ENCODE assay signal across 8 cellular contexts in the genomic region with DNA sequence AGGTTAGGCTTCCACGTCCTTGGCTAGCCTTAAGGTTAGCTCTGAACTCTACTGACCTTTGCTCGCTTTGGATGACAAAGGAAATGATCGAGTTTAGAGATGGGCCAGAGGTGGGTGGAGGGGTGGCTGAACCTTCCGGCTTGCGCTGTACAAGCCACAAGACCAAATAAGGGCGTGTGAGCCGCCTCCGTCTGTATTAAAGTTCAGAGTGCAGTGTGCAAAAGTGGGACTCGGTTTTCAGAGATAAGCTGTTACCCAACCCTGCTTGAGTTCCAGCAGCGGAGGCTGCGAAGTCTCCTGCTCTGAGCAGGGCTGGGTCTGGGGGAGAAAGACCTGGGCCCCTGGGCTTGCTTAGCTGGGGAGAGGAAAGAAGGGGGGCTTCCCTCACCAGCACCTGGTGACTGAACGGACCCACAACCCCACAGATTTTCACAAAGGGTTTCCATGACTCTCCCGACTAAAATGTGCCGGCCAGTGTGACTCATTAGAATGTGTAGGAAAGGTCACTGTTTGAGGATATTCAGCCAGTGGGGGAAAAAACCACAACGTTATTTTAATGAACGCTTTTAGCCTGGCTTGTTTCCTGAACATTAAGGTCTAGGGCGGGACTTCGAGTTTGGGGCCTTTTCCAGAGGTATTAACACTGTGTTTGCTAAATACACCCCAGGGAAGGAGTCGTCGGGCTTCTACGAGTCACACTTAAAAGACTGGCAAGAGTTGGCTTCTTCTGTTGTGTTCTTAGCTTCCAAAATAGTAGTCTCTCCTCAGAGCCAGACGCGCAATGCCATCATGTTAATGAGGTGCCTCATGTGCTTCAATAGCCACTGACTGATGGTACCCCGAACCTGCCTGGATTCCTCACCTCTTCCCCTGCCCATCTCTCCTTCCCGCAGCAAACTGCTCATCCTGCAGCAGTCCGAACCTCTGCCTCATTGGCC.
DNase-seq lines count a peak whose midpoint lies in the region; ATAC-seq and TF ChIP-seq lines count a peak whose summit lies in the region.

No MANE protein-coding gene starts in this region.

- H3K9me3 ChIP-seq in aorta (ENCODE audit: control insufficient read depth, low read length): no peaks in the 10 kb centered on the region

- 1 to 2% methylated on average over 26 of the region's 26 CpGs for WGBS in aorta, 2 donors

- no peaks in the 10 kb centered on the region for H3K36me3 ChIP-seq in aorta (ENCODE audit: control insufficient read depth in 1 of 2, insufficient read depth in 2 of 2, low read length in 1 of 2)

- ATAC-seq in HG03354 (IDR thresholded peaks at IDR 0.05; ENCODE audit: poor library complexity, severe bottlenecking, unreplicated experiment) (peak; percentile 88), SK-N-SH treated with all-trans-retinoic acid at 6 μM for 48 hours (peak; percentile 82), left cardiac atrium (peak; percentile 94), aorta (ENCODE audit: low FRiP score) (peak; percentile 94)

- peak overlapping the region; percentile 99 to 100 for H3K27ac ChIP-seq in aorta (ENCODE audit: low read depth in 1 of 2, low read length in 2 of 2)

- peak; percentile 89 for TF ChIP-seq POLR2A in GM19193 (IDR thresholded peaks at IDR 0.05; ENCODE audit: extremely low read depth, insufficient read depth, insufficient read length)

- intact Hi-C loops in left cardiac atrium (cut with DNase I) (no loop called here), aorta (cut with DNase I) (loop anchor here (2.0 to 10.0 kb wide), 4 partner anchors 66 to 129 kb away; partner anchors contain the start of genes NCOR1 (in 2 of the 2), CENPV (in 1 of the 2), PIGL (in 1 of the 2) and TRPV2 (in 1 of the 2))

- H3K4me3 ChIP-seq in aorta (ENCODE audit: low read length in 2 of 2): peak overlapping the region in 1 of 2 donors; percentile 1

- no peaks in the 10 kb centered on the region for H3K27me3 ChIP-seq in aorta (ENCODE audit: control insufficient read depth in 1 of 2, insufficient read depth in 2 of 2, low read length in 1 of 2)

- H3K4me1 ChIP-seq in aorta (ENCODE audit: control insufficient read depth in 1 of 2, insufficient read depth in 2 of 2, low read length in 2 of 2): no peaks in the 10 kb centered on the region

- peak; percentile 92 for DNase-seq in AG08395 (ENCODE audit: low spot score)
- DNase-seq in activated naive CD8-positive, alpha-beta T cell treated with anti-CD3 and anti-CD28 coated beads, Interleukin-2, amount 50 U/mL, for 16 hours (ENCODE audit: low read depth, low spot score): peak; percentile 19
- peak; percentile 90 for DNase-seq in left cardiac atrium
- peak; percentile 14 for DNase-seq in retina
- DNase-seq in aorta: peak; percentile 92

TF ChIP-seq in SK-N-SH treated with all-trans-retinoic acid at 6 μM for 48 hours, 23 proteins besides CTCF, POLR2A, EP300 and RAD21:
- TF ChIP-seq ZFP3 (CRISPR knock-in tag; IDR thresholded peaks at IDR 0.05): no peak
- TF ChIP-seq CSDC2 (CRISPR knock-in tag; IDR thresholded peaks at IDR 0.05): no peak; the same call in 1 of the 2 replicates
- no peak for TF ChIP-seq GLIS3 (CRISPR knock-in tag; IDR thresholded peaks at IDR 0.05)
- no peak for TF ChIP-seq ZNF8 (CRISPR knock-in tag; IDR thresholded peaks at IDR 0.05)
- no peak for TF ChIP-seq CSRNP3 (CRISPR knock-in tag; IDR thresholded peaks at IDR 0.05)
- TF ChIP-seq TCF4 (CRISPR knock-in tag; IDR thresholded peaks at IDR 0.05; ENCODE audit: borderline replicate concordance): no peak
- TF ChIP-seq ZNF70 (CRISPR knock-in tag; IDR thresholded peaks at IDR 0.05): no peak
- TF ChIP-seq ISL1 (CRISPR knock-in tag; IDR thresholded peaks at IDR 0.05): peak; percentile 38; the same call in 1 of the 2 replicates
- TF ChIP-seq SNAI2 (CRISPR knock-in tag; IDR thresholded peaks at IDR 0.05): no peak
- TF ChIP-seq ZC3H10 (CRISPR knock-in tag; IDR thresholded peaks at IDR 0.05): no peak
- no peak for TF ChIP-seq ESRRG (CRISPR knock-in tag; IDR thresholded peaks at IDR 0.05)
- TF ChIP-seq ZFP30 (CRISPR knock-in tag; IDR thresholded peaks at IDR 0.05): no peak
- peak; percentile 38; the same call in 1 of the 2 replicates for TF ChIP-seq PATZ1 (CRISPR knock-in tag; IDR thresholded peaks at IDR 0.05; ENCODE audit: borderline replicate concordance)
- TF ChIP-seq TOX (CRISPR knock-in tag; IDR thresholded peaks at IDR 0.05; ENCODE audit: borderline replicate concordance): peak; percentile 60; the same call in 1 of the 2 replicates
- TF ChIP-seq OSR1 (CRISPR knock-in tag; IDR thresholded peaks at IDR 0.05): no peak
- TF ChIP-seq TSHZ2 (CRISPR knock-in tag; IDR thresholded peaks at IDR 0.05): no peak
- TF ChIP-seq ARNTL (CRISPR knock-in tag; IDR thresholded peaks at IDR 0.05; ENCODE audit: borderline replicate concordance, low read depth): no peak

Comparison
In these comparisons a context has a peak if more than half of its experiments do, and no peak if none do; other contexts are left out.
1. DNase-seq: peak in every context shown above with its lines; median percentile 92 in AG08395; 92 in aorta; 90 in left cardiac atrium; 19 in activated naive CD8-positive, alpha-beta T cell treated with anti-CD3 and anti-CD28 coated beads, Interleukin-2, amount 50 U/mL, for 16 hours; 14 in retina.
2. intact Hi-C loops: an anchor here in aorta (2.0 to 10.0 kb wide); none called in left cardiac atrium.